ENCODE assay signal across 9 cellular contexts in the genomic region with DNA sequence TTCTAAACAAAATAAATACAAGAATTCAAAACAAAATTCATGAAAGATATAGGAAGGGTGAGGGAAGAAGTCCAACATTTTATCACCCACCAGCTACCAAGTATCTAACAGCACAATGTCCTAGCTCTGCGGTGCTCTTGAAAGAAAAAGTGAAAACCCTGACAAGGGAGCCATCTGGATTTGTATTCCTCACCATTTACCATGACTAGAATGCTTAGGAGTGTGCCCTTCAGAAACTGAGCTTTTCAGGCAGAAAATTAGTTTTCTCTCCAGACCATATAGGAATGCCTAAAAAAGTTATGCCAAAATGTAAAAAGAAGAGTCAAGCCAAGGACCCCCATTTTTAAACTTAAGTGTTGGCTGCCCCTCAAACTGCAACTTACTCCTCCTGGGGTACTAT. TPM values are rescaled to one million over a fixed set of nuclear protein-coding genes. Genes with fewer than 3 reads are reported as not detected.
DNase-seq lines count a peak whose midpoint lies in the region; ATAC-seq and TF ChIP-seq lines count a peak whose summit lies in the region.
"Had no signal": no experiment of that assay in that cellular context is flagged by ENCODE, and none has a peak within 500 bp of the region (broad histone marks: within the 10 kb centered on the region; RNA-seq: fewer than 3 reads in every experiment).

No MANE protein-coding gene starts in this region.

- peak overlapping the region; percentile 99 for H3K27ac Mint-ChIP-seq in activated T-cell treated with anti-CD3 and anti-CD28 coated beads, Interleukin-2, amount 50 U/mL, for 72 hours

- H3K4me3 Mint-ChIP-seq in activated T-cell treated with anti-CD3 and anti-CD28 coated beads, Interleukin-2, amount 50 U/mL, for 72 hours = peak overlapping the region; percentile 98 to 100

- peaks cover 85% of the 10 kb centered on the region for H3K36me3 ChIP-seq in RWPE2 (ENCODE audit: low read depth)
- H3K36me3 ChIP-seq in hepatocyte (replicated peaks; ENCODE audit: insufficient read depth, low read depth) = no peaks in the 10 kb centered on the region
- peaks cover 0 to 4% (median 0%) of the 10 kb centered on the region in 4 donors for H3K36me3 ChIP-seq in stomach

- TF ChIP-seq CTCF in RWPE2 (IDR thresholded peaks at IDR 0.05; ENCODE audit: poor library complexity, severe bottlenecking) = no peak
- TF ChIP-seq CTCF in hepatocyte (IDR thresholded peaks at IDR 0.05; ENCODE audit: poor library complexity) = no peak
- TF ChIP-seq CTCF in stomach (IDR thresholded peaks at IDR 0.05) = no peak
- no peak for TF ChIP-seq CTCF in GM13976 (IDR thresholded peaks at IDR 0.05; ENCODE audit: borderline replicate concordance, control extremely low read depth, extremely low read depth, insufficient read depth, missing control alignments)

- H3K4me2 ChIP-seq in hepatocyte = peak overlapping the region; percentile 84

- no peaks in the 10 kb centered on the region for H3K27me3 Mint-ChIP-seq in activated T-cell treated with anti-CD3 and anti-CD28 coated beads, Interleukin-2, amount 50 U/mL, for 72 hours (ENCODE audit: low read depth)

- TF ChIP-seq EP300 in stomach (IDR thresholded peaks at IDR 0.05) = no peak

- peaks cover 63% of the 10 kb centered on the region for H4K20me1 ChIP-seq in hepatocyte (ENCODE audit: insufficient read depth, poor library complexity, severe bottlenecking)

- H2AFZ ChIP-seq in hepatocyte = no peak overlapping the region

- no peak for ATAC-seq in activated T-cell treated with anti-CD3 and anti-CD28 coated beads, Interleukin-2, amount 50 U/mL, for 72 hours (replicated peaks in 1 of 2)
- no peak for ATAC-seq in RWPE2 (ENCODE audit: low read depth)
- no peak for ATAC-seq in left cardiac atrium
- no peak for ATAC-seq in HG02759 (IDR thresholded peaks at IDR 0.05; ENCODE audit: unreplicated experiment)

- H3K9me3 Mint-ChIP-seq in activated T-cell treated with anti-CD3 and anti-CD28 coated beads, Interleukin-2, amount 50 U/mL, for 72 hours = no peaks in the 10 kb centered on the region

- DNase-seq in activated T-cell treated with anti-CD3 and anti-CD28 coated beads, Interleukin-2, amount 50 U/mL, for 72 hours = no peak
- DNase-seq in activated T-cell treated with anti-CD3 and anti-CD28 coated beads, Interleukin-2, amount 50 U/mL, for 1 hour = no peak
- DNase-seq in RWPE2 (ENCODE audit: low spot score) = no peak
- no peak for DNase-seq in hepatocyte (ENCODE audit: low spot score)
- DNase-seq in stomach = no peak
- DNase-seq in GM13976 (ENCODE audit: low spot score) = no peak
- DNase-seq in left cardiac atrium = no peak
- DNase-seq: NCI-H1694 had no signal

- peaks cover 22 to 35% of the 10 kb centered on the region in 2 donors for H3K36me3 Mint-ChIP-seq in activated T-cell treated with anti-CD3 and anti-CD28 coated beads, Interleukin-2, amount 50 U/mL, for 72 hours (ENCODE audit: insufficient read depth in 2 of 2)

- H3K79me2 ChIP-seq in hepatocyte = peaks cover 92% of the 10 kb centered on the region

- in situ Hi-C loops in GM13976 (cut with MboI; ENCODE audit: low sequenced_read_pairs, unreplicated experiment) = no loop called here

- peaks cover 76% of the 10 kb centered on the region for H3K4me1 Mint-ChIP-seq in activated T-cell treated with anti-CD3 and anti-CD28 coated beads, Interleukin-2, amount 50 U/mL, for 72 hours (ENCODE audit: low read depth)

- H3K4me1 ChIP-seq in RWPE2 (ENCODE audit: insufficient read depth, poor library complexity, severe bottlenecking) (peaks cover 39% of the 10 kb centered on the region), hepatocyte (ENCODE audit: insufficient read depth) (peaks cover 59% of the 10 kb centered on the region), stomach (peaks cover 67 to 85% (median 80%) of the 10 kb centered on the region in 4 donors)

- H3K9me3 ChIP-seq in RWPE2 (ENCODE audit: severe bottlenecking) (no peaks in the 10 kb centered on the region), hepatocyte (ENCODE audit: low read depth) (no peaks in the 10 kb centered on the region), stomach (no peaks in the 10 kb centered on the region)

- no peak for TF ChIP-seq POLR2A in stomach (IDR thresholded peaks at IDR 0.05)

- intact Hi-C loops in stomach (cut with DNase I; ENCODE audit: low total_unique reads) = no loop called here
- intact Hi-C loops in left cardiac atrium (cut with DNase I) = no loop called here

- no peaks in the 10 kb centered on the region for H3K27me3 ChIP-seq in RWPE2 (ENCODE audit: insufficient read depth, poor library complexity, severe bottlenecking)
- no peaks in the 10 kb centered on the region for H3K27me3 ChIP-seq in hepatocyte
- no peaks in the 10 kb centered on the region for H3K27me3 ChIP-seq in stomach

- H3K4me3 ChIP-seq in RWPE2 (ENCODE audit: severe bottlenecking) (no peak overlapping the region), hepatocyte (no peak overlapping the region), stomach (no peak overlapping the region)

- WGBS in hepatocyte (ENCODE audit: low lambda C conversion rate, missing lambda C conversion rate) = 93% methylated on average over 1 of the region's 1 CpG
- 86 to 100% (median 91%) methylated on average over 1 of the region's 1 CpG for WGBS in stomach, 5 donors

- H3K27ac ChIP-seq in RWPE2 (ENCODE audit: poor library complexity, severe bottlenecking) (peak overlapping the region; percentile 3), hepatocyte (peak overlapping the region; percentile 98), stomach (peak overlapping the region in 3 of 5 donors; percentile 28 to 97 (median 75))

- no peaks in the 10 kb centered on the region for H3K9me2 ChIP-seq in hepatocyte (replicated peaks; ENCODE audit: insufficient read depth)

RNA-seq across cellular contexts. Expression of a gene that starts 4.5 kb away (rescaled TPM):
- 100 to 1,000 TPM; 207 to 208 TPM for total RNA-seq in activated T-cell treated with anti-CD3 and anti-CD28 coated beads, Interleukin-2, amount 50 U/mL, for 72 hours
- total RNA-seq in hepatocyte = 154 and 190 TPM in 2 replicates
- polyA plus RNA-seq in hepatocyte = 74.9 and 76.0 TPM in 2 replicates
- total RNA-seq in stomach = 100 to 1,000 TPM in 4 of 5 donors, 10 to 100 TPM in 1; 47.3 to 202 (median 126) TPM
- polyA plus RNA-seq in stomach = 10 to 100 TPM; 71.1 to 81.6 (median 73.8) TPM
- 10 to 100 TPM; 46.7 to 48.2 TPM for total RNA-seq in left cardiac atrium

RNA-seq across cellular contexts. Expression of a gene that starts 4.7 kb away (rescaled TPM):
- 10 to 100 TPM; 41.1 to 47.0 TPM for total RNA-seq in activated T-cell treated with anti-CD3 and anti-CD28 coated beads, Interleukin-2, amount 50 U/mL, for 72 hours
- total RNA-seq in hepatocyte (12.7 and 15.7 TPM in 2 replicates), stomach (10 to 100 TPM in 1 of 5 donors, 1 to 10 TPM in 4; 2.3 to 19.1 (median 6.4) TPM), left cardiac atrium (10 to 100 TPM in 1 of 2 donors, 1 to 10 TPM in 1; 9.0 to 11.1 TPM)
- polyA plus RNA-seq in hepatocyte (17.9 and 18.3 TPM in 2 replicates), stomach (10 to 100 TPM in 2 of 3 donors, 1 to 10 TPM in 1; 6.7 to 11.0 (median 10.1) TPM)

Comparison
In these comparisons a context has a peak if more than half of its experiments do, and no peak if none do; other contexts are left out.
1. H3K27ac ChIP-seq: peak in every context shown above with its lines; median percentile 98 in hepatocyte; 75 in stomach; 3 in RWPE2.